ENCODE assay signal across 15 cellular contexts in genomic region chr14:72383869-72384268, GRCh38.
"Had no signal": no experiment of that assay in that cellular context is flagged by ENCODE, and none has a peak within 500 bp of the region (broad histone marks: within the 10 kb centered on the region; RNA-seq: fewer than 3 reads in every experiment).

No MANE protein-coding gene starts in this region.

- H3K36me3 ChIP-seq: neural progenitor cell, pancreas, sigmoid colon, spleen, thoracic aorta had no signal

- H3K4me3 ChIP-seq: coronary artery, neural progenitor cell, pancreas, sigmoid colon, spleen, thoracic aorta had no signal

- H3K27me3 ChIP-seq: neural progenitor cell, pancreas, sigmoid colon, spleen had no signal

- FAIRE-seq: islet of Langerhans, pancreas had no signal

- DNase-seq: activated B cell treated with CpG ODN at 0.5 μM for 24 hours; activated CD4-positive, alpha-beta T cell treated with anti-CD3 and anti-CD28 coated beads, Interleukin-2, amount 10 ng/mL, durations not matched to agents 24 days and 14 days; activated CD8-positive, alpha-beta memory T cell treated with anti-CD3 and anti-CD28 coated beads, Interleukin-2, amount 50 U/mL, for 48 hours; activated naive CD8-positive, alpha-beta T cell treated with anti-CD3 and anti-CD28 coated beads for 36 hours; left colon; midbrain; pancreas; sigmoid colon; spleen; stimulated activated naive CD8-positive, alpha-beta T cell treated with anti-CD3 and anti-CD28 coated beads, Interleukin-15, amount 100 ng/mL, for 72 hours had no signal

- H3K4me1 ChIP-seq: neural progenitor cell, pancreas, sigmoid colon, spleen had no signal

- H3K27ac ChIP-seq: coronary artery, neural progenitor cell, pancreas, sigmoid colon, spleen, thoracic aorta had no signal

- ATAC-seq: esophagus mucosa; left colon; pancreas; stimulated activated naive CD8-positive, alpha-beta T cell treated with anti-CD3 and anti-CD28 coated beads, Interleukin-15, amount 100 ng/mL, for 72 hours had no signal

- H3K9me3 ChIP-seq: pancreas, sigmoid colon had no signal
